Comparison of ENCODE assay signal across 1 cellular context in genomic region chr13:48502601-48503319, GRCh38.
TF ChIP-seq lines count a peak whose summit lies in the region.

No MANE protein-coding gene starts in this region.

TF ChIP-seq in WTC11, 78 proteins besides CTCF, POLR2A, EP300 and RAD21 (continued from another document):
- TF ChIP-seq IRF2 (CRISPR knock-in tag; IDR thresholded peaks at IDR 0.05; ENCODE audit: borderline replicate concordance, low read depth) = no peak
